ENCODE assay signal across 19 cellular contexts in genomic region chr13:68160466-68160865, GRCh38.
A peak's percentile ranks its signal among the peaks of the same experiment; 100 is the strongest.
DNase-seq lines count a peak whose midpoint lies in the region; ATAC-seq and TF ChIP-seq lines count a peak whose summit lies in the region.
"Had no signal": no experiment of that assay in that cellular context is flagged by ENCODE, and none has a peak within 500 bp of the region (broad histone marks: within the 10 kb centered on the region; RNA-seq: fewer than 3 reads in every experiment).

No MANE protein-coding gene starts in this region.

- no peak for TF ChIP-seq CTCF in epithelial cell of esophagus (IDR thresholded peaks at IDR 0.05; ENCODE audit: insufficient read depth, low read depth, low read length, missing control alignments)

- no peak overlapping the region for H3K4me3 ChIP-seq in epithelial cell of esophagus (ENCODE audit: low read length)
- H3K4me3 ChIP-seq: BLaER1 treated with 17β-estradiol and CSF1 and Interleukin-3, amounts not matched to agents 10 nM and 100 nM; GM23248; HAP-1; K562 had no signal

- peak; percentile 4 for DNase-seq in Ammon's horn (ENCODE audit: low spot score)
- DNase-seq in NCI-H69 (lab: John Stamatoyannopoulos, UW): peak; percentile 15
- DNase-seq in epithelial cell of esophagus (ENCODE audit: low read depth): peak; percentile 15
- DNase-seq in fibroblast of peridontal ligament (ENCODE audit: extremely low read depth): peak; percentile 78
- DNase-seq in NOMO-1 treated with DMSO at 0.1 percent for 48 hours (lab: John Stamatoyannopoulos, UW; ENCODE audit: unreplicated experiment): no peak
- DNase-seq: 8988T; CD8-positive, alpha-beta memory T cell; COR-L47; DMS153; DMS79 treated with DMSO at 0.1 percent for 48 hours; GF-D8; GM23248; IMR-90 had no signal

- ATAC-seq in HG02981 (IDR thresholded peaks at IDR 0.05; ENCODE audit: unreplicated experiment) (no peak), HG03469 (IDR thresholded peaks at IDR 0.05; ENCODE audit: unreplicated experiment) (no peak), GM21529 (IDR thresholded peaks at IDR 0.05; ENCODE audit: unreplicated experiment) (no peak)
- ATAC-seq: K562 had no signal
